In the genomic region with DNA sequence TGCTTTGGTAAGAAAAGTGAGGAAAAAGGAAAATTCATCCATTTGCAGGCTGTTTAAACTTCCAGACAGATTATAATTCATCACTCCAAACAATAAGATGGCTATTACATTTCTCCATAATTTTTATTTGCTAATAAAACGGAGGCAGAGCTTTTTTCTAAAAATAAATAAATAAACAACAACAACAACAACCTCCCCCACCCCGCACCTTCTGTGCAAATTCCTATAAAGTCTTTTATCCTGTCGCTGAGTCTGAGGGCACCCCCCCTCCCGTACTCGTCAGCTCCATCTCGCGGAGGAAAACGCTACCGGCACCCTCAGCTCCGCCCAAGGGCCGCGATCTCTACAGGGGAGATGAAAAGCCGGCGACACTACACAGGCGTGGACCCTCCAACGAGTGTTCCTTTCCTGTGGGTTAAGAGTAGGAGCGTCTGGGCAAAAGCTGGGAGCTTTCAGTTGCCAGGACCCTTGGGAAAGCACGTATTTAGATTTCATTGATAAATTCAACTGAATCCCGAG, we compare ENCODE assay signal across 8 cellular contexts. TPM values are rescaled to one million over a fixed set of nuclear protein-coding genes. Genes with fewer than 3 reads are reported as not detected.
DNase-seq lines count a peak whose midpoint lies in the region; ATAC-seq and TF ChIP-seq lines count a peak whose summit lies in the region.

No MANE protein-coding gene starts in this region.

- intact Hi-C loops in mammary epithelial cell (cut with micrococcal nuclease) = loop anchor here (1.0 to 2.0 kb wide), 4 partner anchors 93 to 415 kb away; a partner anchor contains a TSS

- H3K9me3 Mint-ChIP-seq in WTC11 = no peaks in the 10 kb centered on the region; the same call in 1 of the 2 replicates

- no peaks in the 10 kb centered on the region for H3K36me3 ChIP-seq in mammary epithelial cell (ENCODE audit: insufficient read depth, low read length)
- no peaks in the 10 kb centered on the region for H3K36me3 ChIP-seq in smooth muscle cell (ENCODE audit: low read depth)

- WGBS in mammary epithelial cell (ENCODE audit: low coverage, missing lambda C conversion rate) = 2% methylated on average over 13 of the region's 19 CpGs
- 2% methylated on average over 19 of the region's 19 CpGs for WGBS in smooth muscle cell (ENCODE audit: low lambda C conversion rate)

- H3K79me2 ChIP-seq in mammary epithelial cell (ENCODE audit: insufficient read depth, low read length) (peaks cover 40% of the 10 kb centered on the region), smooth muscle cell (ENCODE audit: low read depth) (peaks cover 33% of the 10 kb centered on the region)

- peak overlapping the region; percentile 91 for H3K4me3 Mint-ChIP-seq in WTC11

- H3K4me2 ChIP-seq in mammary epithelial cell (ENCODE audit: insufficient read depth, low read depth, low read length) = peak overlapping the region; percentile 76
- H3K4me2 ChIP-seq in smooth muscle cell = peak overlapping the region; percentile 91

- peak overlapping the region; percentile 83 for H2AFZ ChIP-seq in mammary epithelial cell (ENCODE audit: low read depth, low read length)
- peak overlapping the region; percentile 96 for H2AFZ ChIP-seq in smooth muscle cell (ENCODE audit: low read depth)

- no peaks in the 10 kb centered on the region for H3K27me3 ChIP-seq in mammary epithelial cell (ENCODE audit: insufficient read depth, low read length)
- no peaks in the 10 kb centered on the region for H3K27me3 ChIP-seq in smooth muscle cell (ENCODE audit: low read depth)

- H3K4me3 ChIP-seq in mammary epithelial cell (replicated peaks in 1 of 3; ENCODE audit: insufficient read depth in 1 of 3, low read depth in 2 of 3, low read length in 3 of 3) (peak overlapping the region; percentile 52 to 83 (median 76)), smooth muscle cell (peak overlapping the region; percentile 99)

- CTCF ChIA-PET in WTC11 (lab: Charles Lee) (interaction anchor here (0.6 to 3.0 kb wide), 19 partner anchors 10 to 230 kb away, joined by 3 to 19 read pairs (median 4); no protein-coding TSS in a partner anchor), mammary epithelial cell (lab: Charles Lee; ENCODE audit: low non-redundant PET) (interaction anchor here (0.7 to 1.5 kb wide), 6 partner anchors 45 to 782 kb away, joined by 3 to 12 read pairs (median 8); a partner anchor contains a TSS)

- DNase-seq in NCI-H2227 (lab: John Stamatoyannopoulos, UW; ENCODE audit: unreplicated experiment) (peak; percentile 87), WTC11 (ENCODE audit: low spot score) (peak; percentile 87), mammary epithelial cell (peak; percentile 75), iPS-NIHi7 (ENCODE audit: extremely low spot score) (peak; percentile 81), smooth muscle cell (lab: John Stamatoyannopoulos, UW; ENCODE audit: unreplicated experiment) (peak; percentile 51)

- H4K20me1 ChIP-seq in mammary epithelial cell (ENCODE audit: insufficient read depth, low read length) (peaks cover 2% of the 10 kb centered on the region), smooth muscle cell (ENCODE audit: low read depth) (peaks cover 22% of the 10 kb centered on the region)

- ATAC-seq in GM18868 (IDR thresholded peaks at IDR 0.05; ENCODE audit: unreplicated experiment) (peak; percentile 46), HG03135 (IDR thresholded peaks at IDR 0.05; ENCODE audit: unreplicated experiment) (peak; percentile 47), WTC11 (peak; percentile 79)

- H3K4me1 ChIP-seq in mammary epithelial cell (ENCODE audit: insufficient read depth, low read length) (peaks cover 3% of the 10 kb centered on the region), smooth muscle cell (ENCODE audit: low read depth) (peaks cover 19% of the 10 kb centered on the region)

- H3K27ac Mint-ChIP-seq in WTC11 = peak overlapping the region; percentile 94

- H3K27me3 Mint-ChIP-seq in WTC11 (ENCODE audit: low read depth) = no peaks in the 10 kb centered on the region

- dilution Hi-C loops in mammary epithelial cell (cut with HindIII; ENCODE audit: low sequenced_read_pairs) = no loop called here

- in situ Hi-C loops in mammary epithelial cell (cut with MboI; ENCODE audit: low sequenced_read_pairs in 2 of 2) = loop anchor here in 1 of 2 donors (10.0 kb wide), 1 partner anchor 141 kb away; a partner anchor contains a TSS

- H3K9me3 ChIP-seq in mammary epithelial cell (replicated peaks; ENCODE audit: insufficient read depth, low read length) (no peaks in the 10 kb centered on the region), smooth muscle cell (replicated peaks; ENCODE audit: low read depth) (no peaks in the 10 kb centered on the region)

- H3K9ac ChIP-seq in mammary epithelial cell (ENCODE audit: insufficient read depth, low read length) (peak overlapping the region; percentile 69), smooth muscle cell (ENCODE audit: low read depth) (peak overlapping the region; percentile 90)

- TF ChIP-seq CTCF in 22Rv1 (IDR thresholded peaks at IDR 0.05) (peak; percentile 95), WTC11 (IDR thresholded peaks at IDR 0.05) (peak; percentile 54), mammary epithelial cell (conservative IDR thresholded peaks at IDR 0.05 in 1 of 2, IDR thresholded peaks at IDR 0.05 in 1 of 2; ENCODE audit: extremely low read depth in 1 of 2, insufficient read depth in 1 of 2, low read depth in 1 of 2, low read length in 2 of 2) (peak; percentile 68 to 92), smooth muscle cell (IDR thresholded peaks at IDR 0.05; ENCODE audit: borderline replicate concordance, insufficient read depth, poor library complexity, severe bottlenecking) (peak; percentile 75)

- H3F3A ChIP-seq in smooth muscle cell (ENCODE audit: low read depth) = peaks cover 3% of the 10 kb centered on the region

- H3K27ac ChIP-seq in 22Rv1 (peak overlapping the region; percentile 84), mammary epithelial cell (ENCODE audit: insufficient read depth, low read depth, low read length) (peak overlapping the region; percentile 89), smooth muscle cell (ENCODE audit: low read depth) (peak overlapping the region; percentile 96)

- H3K36me3 Mint-ChIP-seq in WTC11 = peaks cover 13% of the 10 kb centered on the region

- peaks cover 28% of the 10 kb centered on the region for H3K4me1 Mint-ChIP-seq in WTC11

- BruUV-seq in mammary epithelial cell (replicated peaks; lab: Mats Ljungman, UMichigan) = no TSS peak

- POLR2A ChIA-PET in WTC11 (lab: Charles Lee) = interaction anchor here (0.8 to 1.6 kb wide), 5 partner anchors 71 to 546 kb away, joined by 3 to 4 read pairs (median 3); no protein-coding TSS in a partner anchor

TF ChIP-seq in WTC11, 78 proteins besides CTCF, POLR2A, EP300 and RAD21:
- TF ChIP-seq, protein P1, sequence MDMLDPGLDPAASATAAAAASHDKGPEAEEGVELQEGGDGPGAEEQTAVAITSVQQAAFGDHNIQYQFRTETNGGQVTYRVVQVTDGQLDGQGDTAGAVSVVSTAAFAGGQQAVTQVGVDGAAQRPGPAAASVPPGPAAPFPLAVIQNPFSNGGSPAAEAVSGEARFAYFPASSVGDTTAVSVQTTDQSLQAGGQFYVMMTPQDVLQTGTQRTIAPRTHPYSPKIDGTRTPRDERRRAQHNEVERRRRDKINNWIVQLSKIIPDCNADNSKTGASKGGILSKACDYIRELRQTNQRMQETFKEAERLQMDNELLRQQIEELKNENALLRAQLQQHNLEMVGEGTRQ (CRISPR knock-in tag; IDR thresholded peaks at IDR 0.05) = no peak
- TF ChIP-seq, protein P2, sequence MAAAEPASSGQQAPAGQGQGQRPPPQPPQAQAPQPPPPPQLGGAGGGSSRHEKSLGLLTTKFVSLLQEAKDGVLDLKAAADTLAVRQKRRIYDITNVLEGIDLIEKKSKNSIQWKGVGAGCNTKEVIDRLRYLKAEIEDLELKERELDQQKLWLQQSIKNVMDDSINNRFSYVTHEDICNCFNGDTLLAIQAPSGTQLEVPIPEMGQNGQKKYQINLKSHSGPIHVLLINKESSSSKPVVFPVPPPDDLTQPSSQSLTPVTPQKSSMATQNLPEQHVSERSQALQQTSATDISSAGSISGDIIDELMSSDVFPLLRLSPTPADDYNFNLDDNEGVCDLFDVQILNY (CRISPR knock-in tag; IDR thresholded peaks at IDR 0.05) = no peak
- no peak for TF ChIP-seq RORB (CRISPR knock-in tag; IDR thresholded peaks at IDR 0.05)
- TF ChIP-seq HMGA2 (CRISPR knock-in tag; IDR thresholded peaks at IDR 0.05) = 0 out of 2 replicates have a peak, but pooled peaks have one; percentile 10
- no peak for TF ChIP-seq GRHL2 (CRISPR knock-in tag; IDR thresholded peaks at IDR 0.05; ENCODE audit: insufficient replicate concordance, severe bottlenecking)
- TF ChIP-seq GABPB1 (CRISPR knock-in tag; IDR thresholded peaks at IDR 0.05) = no peak
- no peak for TF ChIP-seq SMAD3 (CRISPR knock-in tag; IDR thresholded peaks at IDR 0.05; ENCODE audit: borderline replicate concordance)
- TF ChIP-seq ZNF396 (CRISPR knock-in tag; IDR thresholded peaks at IDR 0.05; ENCODE audit: borderline replicate concordance) = no peak
TF ChIP-seq in WTC11: peak in this region for 1.

RNA-seq across cellular contexts. Expression of a gene that starts 1.0 kb away (rescaled TPM):
- 189 to 239 TPM (median 212 TPM) in 3 replicates for total RNA-seq in WTC11 (2021)
- total RNA-seq in mammary epithelial cell = 100 to 1,000 TPM in 1 of 2 donors, 10 to 100 TPM in 1; 64.8 to 159 TPM
- 245 TPM for polyA plus RNA-seq in mammary epithelial cell
- 327 TPM for polyA minus RNA-seq in mammary epithelial cell
- total RNA-seq in smooth muscle cell = 89.2 and 108 TPM in 2 replicates
- polyA plus RNA-seq in smooth muscle cell = 250 and 271 TPM in 2 replicates

Comparison
In these comparisons a context has a peak if more than half of its experiments do, and no peak if none do; other contexts are left out.
1. Peak in every context shown above with its lines: DNase-seq, ATAC-seq, H3K4me3 ChIP-seq and H3K27ac ChIP-seq.